Comparison of ENCODE assay signal across 8 cellular contexts in the genomic region with DNA sequence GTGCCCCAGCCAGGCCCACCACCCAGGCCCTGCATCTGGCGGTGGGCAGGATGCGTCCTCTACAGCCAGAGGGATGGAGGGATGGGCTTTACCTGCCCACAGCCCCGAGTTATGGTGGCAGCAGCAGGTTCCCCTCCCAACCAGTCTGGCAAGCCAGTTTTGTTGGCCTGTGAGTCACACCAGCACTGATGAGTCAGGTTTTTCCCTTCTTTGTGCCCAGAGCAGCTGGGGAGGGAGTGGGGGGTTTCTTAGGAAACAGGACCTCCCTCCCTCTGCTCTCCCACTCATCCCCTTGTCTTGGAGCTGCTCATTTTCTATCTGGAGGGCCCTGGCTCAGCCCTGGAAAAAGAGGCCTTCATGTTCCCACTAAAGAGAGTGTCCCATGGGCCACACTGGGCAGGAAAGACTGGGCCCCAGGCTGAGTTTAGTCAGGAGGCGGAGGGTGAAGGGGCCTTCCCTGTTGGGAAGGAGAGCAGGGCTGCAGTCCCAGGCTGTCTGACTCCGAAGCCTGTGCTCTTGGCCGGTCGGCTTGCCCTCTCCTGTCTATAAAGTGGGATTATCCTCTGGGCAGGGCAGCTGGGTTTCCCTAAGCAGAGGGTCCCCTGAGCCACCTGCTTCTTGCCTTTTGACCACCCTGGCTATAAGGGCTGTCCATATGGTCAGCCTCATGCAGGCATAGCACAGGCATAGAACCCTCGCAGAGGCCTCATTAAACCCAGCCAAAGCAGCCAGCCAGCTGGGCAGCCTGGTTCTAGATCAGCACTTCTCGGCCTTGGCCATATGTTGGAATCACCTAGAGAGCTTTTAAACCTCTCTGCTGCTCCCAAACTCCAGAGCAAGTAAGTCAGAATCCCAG. TPM values are rescaled to one million over a fixed set of nuclear protein-coding genes. Genes with fewer than 3 reads are reported as not detected.
A peak's percentile ranks its signal among the peaks of the same experiment; 100 is the strongest.
DNase-seq lines count a peak whose midpoint lies in the region; ATAC-seq, FAIRE-seq and TF ChIP-seq lines count a peak whose summit lies in the region.

No MANE protein-coding gene starts in this region.

- no peaks in the 10 kb centered on the region for H3K36me3 ChIP-seq in fibroblast of lung (ENCODE audit: control insufficient read depth, insufficient read depth, low read length)
- H3K36me3 ChIP-seq in testis (ENCODE audit: low read depth, missing control alignments): no peaks in the 10 kb centered on the region
- H3K36me3 ChIP-seq in Karpas-422 (ENCODE audit: insufficient read depth, low read length): no peaks in the 10 kb centered on the region

- H3K27ac ChIP-seq in A549 (peak overlapping the region; percentile 86 to 92), HL-60 (replicated peaks) (no peak overlapping the region), fibroblast of lung (ENCODE audit: insufficient read depth, low read length) (peak overlapping the region; percentile 91), testis (peak overlapping the region; percentile 61 to 91), Karpas-422 (ENCODE audit: low read length) (no peak overlapping the region)

- TF ChIP-seq RAD21 in A549 (conservative IDR thresholded peaks at IDR 0.05 in 1 of 2, IDR thresholded peaks at IDR 0.05 in 1 of 2): no peak

- H3K9me3 Mint-ChIP-seq in activated CD8-positive, alpha-beta T cell treated with anti-CD3 and anti-CD28 coated beads, Interleukin-2, amount 10 ng/mL, durations not matched to agents 7 days and 5 days (ENCODE audit: insufficient read depth): no peaks in the 10 kb centered on the region
- H3K9me3 Mint-ChIP-seq in nephron progenitor cell: no peaks in the 10 kb centered on the region

- ATAC-seq in A549 (peak; percentile 77 to 80), GM21390 (IDR thresholded peaks at IDR 0.05; ENCODE audit: unreplicated experiment) (no peak)
- peak; percentile 31 for ATAC-seq in activated CD8-positive, alpha-beta T cell treated with anti-CD3 and anti-CD28 coated beads, Interleukin-2, amount 10 ng/mL, durations not matched to agents 7 days and 5 days

- no peaks in the 10 kb centered on the region for H3K27me3 Mint-ChIP-seq in activated CD8-positive, alpha-beta T cell treated with anti-CD3 and anti-CD28 coated beads, Interleukin-2, amount 10 ng/mL, durations not matched to agents 7 days and 5 days (ENCODE audit: low read depth)
- H3K27me3 Mint-ChIP-seq in nephron progenitor cell (ENCODE audit: low read depth, poor library complexity): peaks cover 5% of the 10 kb centered on the region

- H3K36me3 Mint-ChIP-seq in activated CD8-positive, alpha-beta T cell treated with anti-CD3 and anti-CD28 coated beads, Interleukin-2, amount 10 ng/mL, durations not matched to agents 7 days and 5 days (ENCODE audit: low read depth): no peaks in the 10 kb centered on the region
- no peaks in the 10 kb centered on the region for H3K36me3 Mint-ChIP-seq in nephron progenitor cell (ENCODE audit: low read depth)

- H3K4me3 ChIP-seq in A549: no peak overlapping the region
- H3K4me3 ChIP-seq in HL-60 (replicated peaks; ENCODE audit: insufficient read depth, low read length): no peak overlapping the region
- H3K4me3 ChIP-seq in fibroblast of lung (replicated peaks in 1 of 4; ENCODE audit: control extremely low read depth in 1 of 4, insufficient read depth in 1 of 4, low read depth in 3 of 4, low read length in 4 of 4): peak overlapping the region in 1 of 4 experiments; percentile 5
- H3K4me3 ChIP-seq in testis: no peak overlapping the region
- H3K4me3 ChIP-seq in Karpas-422 (ENCODE audit: low read length): no peak overlapping the region

- H3K4me1 Mint-ChIP-seq in activated CD8-positive, alpha-beta T cell treated with anti-CD3 and anti-CD28 coated beads, Interleukin-2, amount 10 ng/mL, durations not matched to agents 7 days and 5 days (ENCODE audit: low read depth): peaks cover 13% of the 10 kb centered on the region
- H3K4me1 Mint-ChIP-seq in nephron progenitor cell: peaks cover 83% of the 10 kb centered on the region

- POLR2A ChIA-PET in A549 (lab: Yijun Ruan, JAX): interaction anchor here (0.7 to 1.1 kb wide), 2 partner anchors 43 to 45 kb away, joined by 3 to 5 read pairs; a partner anchor contains a TSS
- POLR2A ChIA-PET in activated CD8-positive, alpha-beta T cell treated with anti-CD3 and anti-CD28 coated beads, Interleukin-2, amount 10 ng/mL, durations not matched to agents 7 days and 5 days (lab: Charles Lee): no interaction called here

- H4K20me1 ChIP-seq in fibroblast of lung (ENCODE audit: control insufficient read depth, extremely low read depth, insufficient read depth, low read length) (no peaks in the 10 kb centered on the region), Karpas-422 (ENCODE audit: insufficient read depth, low read depth, low read length) (no peaks in the 10 kb centered on the region)

- no peak for FAIRE-seq in A549 (lab: Jason Lieb, UNC)

- H3K79me2 ChIP-seq in fibroblast of lung (ENCODE audit: control insufficient read depth, insufficient read depth, low read length): peaks cover 9% of the 10 kb centered on the region
- H3K79me2 ChIP-seq in Karpas-422 (ENCODE audit: low read length): no peaks in the 10 kb centered on the region

- H3K4me1 ChIP-seq in A549 (peaks cover 60% of the 10 kb centered on the region), fibroblast of lung (ENCODE audit: control insufficient read depth, extremely low read depth, insufficient read depth, low read length) (peaks cover 47% of the 10 kb centered on the region), testis (peaks cover 55% of the 10 kb centered on the region), Karpas-422 (ENCODE audit: low read length) (no peaks in the 10 kb centered on the region; the same call in 1 of the 2 replicates)

- TF ChIP-seq EP300 in A549 (IDR thresholded peaks at IDR 0.05): no peak

- H3K9ac ChIP-seq in fibroblast of lung (ENCODE audit: insufficient read depth, low read length): peak overlapping the region; percentile 36
- no peak overlapping the region for H3K9ac ChIP-seq in Karpas-422 (ENCODE audit: low read length)

- H3K9me3 ChIP-seq in A549: no peaks in the 10 kb centered on the region
- H3K9me3 ChIP-seq in fibroblast of lung (ENCODE audit: control insufficient read depth, insufficient read depth, low read depth, low read length): no peaks in the 10 kb centered on the region
- no peaks in the 10 kb centered on the region for H3K9me3 ChIP-seq in testis
- no peaks in the 10 kb centered on the region for H3K9me3 ChIP-seq in Karpas-422 (ENCODE audit: low read length)

- H3K4me3 Mint-ChIP-seq in activated CD8-positive, alpha-beta T cell treated with anti-CD3 and anti-CD28 coated beads, Interleukin-2, amount 10 ng/mL, durations not matched to agents 7 days and 5 days: no peak overlapping the region
- peak overlapping the region; percentile 54 for H3K4me3 Mint-ChIP-seq in nephron progenitor cell

- WGBS in A549 (ENCODE audit: missing lambda C conversion rate): 17% methylated on average over 7 of the region's 9 CpGs
- WGBS in testis, 2 donors: 46 to 59% methylated on average over 7 to 9 of the region's 9 CpGs

- no peak for TF ChIP-seq POLR2A in A549 (IDR thresholded peaks at IDR 0.05; ENCODE audit: low read length)
- TF ChIP-seq POLR2A in testis (IDR thresholded peaks at IDR 0.05): no peak

- TF ChIP-seq CTCF in A549 (IDR thresholded peaks at IDR 0.05) (no peak), HL-60 (IDR thresholded peaks at IDR 0.05; ENCODE audit: insufficient read depth, low read length) (no peak), fibroblast of lung (conservative IDR thresholded peaks at IDR 0.05 in 1 of 2, IDR thresholded peaks at IDR 0.05 in 1 of 2; ENCODE audit: low read depth in 1 of 2, low read length in 2 of 2) (no peak), nephron progenitor cell (IDR thresholded peaks at IDR 0.05) (no peak), testis (IDR thresholded peaks at IDR 0.05) (no peak)

- intact Hi-C loops in testis (cut with DNase I; ENCODE audit: low total_unique reads): loop anchor here (10.0 kb wide), 1 partner anchor 78 kb away; no protein-coding TSS in a partner anchor

- no peaks in the 10 kb centered on the region for H3K9me2 ChIP-seq in Karpas-422 (replicated peaks; ENCODE audit: insufficient read depth, low read length)

- no peaks in the 10 kb centered on the region for H3K27me3 ChIP-seq in HL-60 (ENCODE audit: insufficient read depth, poor library complexity, severe bottlenecking)
- H3K27me3 ChIP-seq in fibroblast of lung (ENCODE audit: control insufficient read depth, insufficient read depth, low read length): no peaks in the 10 kb centered on the region
- H3K27me3 ChIP-seq in testis: no peaks in the 10 kb centered on the region
- H3K27me3 ChIP-seq in Karpas-422 (ENCODE audit: low read length): no peaks in the 10 kb centered on the region

- CTCF ChIA-PET in A549 (lab: Yijun Ruan, JAX): interaction anchor here (0.9 to 11.6 kb wide), 5 partner anchors 8 to 189 kb away, joined by 3 to 213 read pairs (median 3); a partner anchor contains a TSS
- CTCF ChIA-PET in activated CD8-positive, alpha-beta T cell treated with anti-CD3 and anti-CD28 coated beads, Interleukin-2, amount 10 ng/mL, durations not matched to agents 7 days and 5 days (lab: Charles Lee): interaction anchor here (0.6 to 1.2 kb wide), 3 partner anchors 9 to 73 kb away, joined by 3 to 5 read pairs (median 4); no protein-coding TSS in a partner anchor

- H3K4me2 ChIP-seq in A549 (peak overlapping the region; percentile 68), fibroblast of lung (ENCODE audit: extremely low read depth, insufficient read depth, low read length) (peak overlapping the region; percentile 68), Karpas-422 (ENCODE audit: low read depth, low read length, poor library complexity, severe bottlenecking) (no peak overlapping the region)

- H3K27ac Mint-ChIP-seq in activated CD8-positive, alpha-beta T cell treated with anti-CD3 and anti-CD28 coated beads, Interleukin-2, amount 10 ng/mL, durations not matched to agents 7 days and 5 days: no peak overlapping the region
- peak overlapping the region; percentile 96 for H3K27ac Mint-ChIP-seq in nephron progenitor cell

- peak overlapping the region; percentile 27 for H2AFZ ChIP-seq in fibroblast of lung (ENCODE audit: low read length)
- no peak overlapping the region for H2AFZ ChIP-seq in Karpas-422 (ENCODE audit: low read length)

- DNase-seq in A549 (ENCODE audit: low read depth in 1 of 2, low spot score in 1 of 2): peak; percentile 75 to 83
- peak; percentile 7 to 22 for DNase-seq in HL-60 (ENCODE audit: low read depth in 1 of 2, low spot score in 1 of 2)
- peak; percentile 23 for DNase-seq in activated CD8-positive, alpha-beta T cell treated with anti-CD3 and anti-CD28 coated beads, Interleukin-2, amount 10 ng/mL, durations not matched to agents 7 days and 5 days
- DNase-seq in fibroblast of lung (ENCODE audit: low read depth in 2 of 2): peak; percentile 94 to 99
- no peak for DNase-seq in nephron progenitor cell
- peak; percentile 79 for DNase-seq in testis
- no peak for DNase-seq in Karpas-422

RNA-seq across cellular contexts. Expression of a gene that starts 30.2 kb away (rescaled TPM):
- polyA plus RNA-seq in A549 (2011; rRNA removed) (0.90 and 1.5 TPM in 2 replicates), A549 (2017; fragmentation: RNase III; extraction: RNeasy Plus Mini Kit Qiagen cat#74134 plus additional on column Dnase treatment) (4.7 to 8.4 TPM (median 5.8 TPM) in 3 replicates), fibroblast of lung (0.26 and 0.47 TPM in 2 replicates), testis (ENCODE audit: insufficient read depth, low read depth, low replicate concordance) (3.5 TPM)
- 12.2 and 12.7 TPM in 2 replicates for polyA plus RNA-seq in A549 (2012; cell fraction: cytosol; rRNA removed)
- polyA plus RNA-seq in A549 (2012; cell fraction: nucleus; rRNA removed): 13.6 and 13.9 TPM in 2 replicates
- polyA minus RNA-seq in A549 (2011; rRNA and poly(A)+ RNA removed): 0.45 and 1.4 TPM in 2 replicates
- total RNA-seq in activated CD8-positive, alpha-beta T cell treated with anti-CD3 and anti-CD28 coated beads, Interleukin-2, amount 10 ng/mL, durations not matched to agents 7 days and 5 days: under 1 TPM in 1 of 2 experiments, not detected in 1; 0.26 TPM
- total RNA-seq in fibroblast of lung (1.8 TPM in 2 replicates), testis (1 to 10 TPM in 1 of 2 donors, under 1 TPM in 1; 0.43 to 1.9 TPM)
- 0.45 and 0.86 TPM in 2 replicates for polyA plus RNA-seq in fibroblast of lung (2012)
- 1.2 TPM in 1 of 2 replicates, not detected in the other for polyA minus RNA-seq in fibroblast of lung (ENCODE audit: low replicate concordance)
- not detected in 2 replicates for total RNA-seq in Karpas-422 (2014; rRNA removed; shearing (Covaris generic); ENCODE audit: low replicate concordance)

RNA-seq across cellular contexts. Expression of a gene that starts 41.8 kb away (rescaled TPM):
- polyA plus RNA-seq in A549 (2011; rRNA removed) (2.0 TPM in 2 replicates), A549 (2017; fragmentation: RNase III; extraction: RNeasy Plus Mini Kit Qiagen cat#74134 plus additional on column Dnase treatment) (3.1 to 3.5 TPM (median 3.1 TPM) in 3 replicates), fibroblast of lung (0.58 and 0.79 TPM in 2 replicates), testis (ENCODE audit: insufficient read depth, low read depth, low replicate concordance) (1.5 TPM)
- polyA plus RNA-seq in A549 (2012; cell fraction: cytosol; rRNA removed): 2.0 and 2.8 TPM in 2 replicates
- 3.5 and 3.6 TPM in 2 replicates for polyA plus RNA-seq in A549 (2012; cell fraction: nucleus; rRNA removed)
- 1.4 and 2.5 TPM in 2 replicates for polyA minus RNA-seq in A549 (2011; rRNA and poly(A)+ RNA removed)
- not detected for total RNA-seq in activated CD8-positive, alpha-beta T cell treated with anti-CD3 and anti-CD28 coated beads, Interleukin-2, amount 10 ng/mL, durations not matched to agents 7 days and 5 days
- total RNA-seq in fibroblast of lung (1.0 and 1.5 TPM in 2 replicates), testis (under 1 TPM; 0.25 to 0.55 TPM)
- polyA plus RNA-seq in fibroblast of lung (2012): 0.52 and 0.84 TPM in 2 replicates
- polyA minus RNA-seq in fibroblast of lung (ENCODE audit: low replicate concordance): 0.11 and 1.6 TPM in 2 replicates
- 0.79 TPM in 1 of 2 replicates, not detected in the other for total RNA-seq in Karpas-422 (2014; rRNA removed; shearing (Covaris generic); ENCODE audit: low replicate concordance)

RNA-seq across cellular contexts. Expression of a gene that starts 43.7 kb away (rescaled TPM):
- polyA plus RNA-seq in A549 (2011; rRNA removed) (4.8 and 5.9 TPM in 2 replicates), A549 (2017; fragmentation: RNase III; extraction: RNeasy Plus Mini Kit Qiagen cat#74134 plus additional on column Dnase treatment) (9.1 to 11.6 TPM (median 10.4 TPM) in 3 replicates), fibroblast of lung (10.7 and 15.0 TPM in 2 replicates), testis (ENCODE audit: insufficient read depth, low read depth, low replicate concordance) (74.1 TPM)
- polyA plus RNA-seq in A549 (2012; cell fraction: cytosol; rRNA removed): 16.8 and 21.8 TPM in 2 replicates
- 14.3 and 19.8 TPM in 2 replicates for polyA plus RNA-seq in A549 (2012; cell fraction: nucleus; rRNA removed)
- 1.7 and 4.1 TPM in 2 replicates for polyA minus RNA-seq in A549 (2011; rRNA and poly(A)+ RNA removed)
- 1 to 10 TPM in 1 of 2 experiments, under 1 TPM in 1; 0.58 to 1.1 TPM for total RNA-seq in activated CD8-positive, alpha-beta T cell treated with anti-CD3 and anti-CD28 coated beads, Interleukin-2, amount 10 ng/mL, durations not matched to agents 7 days and 5 days
- total RNA-seq in fibroblast of lung (20.3 and 22.0 TPM in 2 replicates), testis (100 to 1,000 TPM; 111 to 143 TPM)
- polyA plus RNA-seq in fibroblast of lung (2012): 16.4 and 28.3 TPM in 2 replicates
- polyA minus RNA-seq in fibroblast of lung (ENCODE audit: low replicate concordance): 7.2 and 12.7 TPM in 2 replicates
- 0.11 and 0.72 TPM in 2 replicates for total RNA-seq in Karpas-422 (2014; rRNA removed; shearing (Covaris generic); ENCODE audit: low replicate concordance)

RNA-seq across cellular contexts. Expression of a gene that starts 44.2 kb away (rescaled TPM):
- polyA plus RNA-seq in A549 (2011; rRNA removed) (65.6 and 83.4 TPM in 2 replicates), A549 (2017; fragmentation: RNase III; extraction: RNeasy Plus Mini Kit Qiagen cat#74134 plus additional on column Dnase treatment) (56.3 to 60.6 TPM (median 60.4 TPM) in 3 replicates), fibroblast of lung (44.7 and 53.9 TPM in 2 replicates), testis (ENCODE audit: insufficient read depth, low read depth, low replicate concordance) (109 TPM)
- polyA plus RNA-seq in A549 (2012; cell fraction: cytosol; rRNA removed): 58.3 and 75.3 TPM in 2 replicates
- polyA plus RNA-seq in A549 (2012; cell fraction: nucleus; rRNA removed): 193 and 200 TPM in 2 replicates
- 136 and 153 TPM in 2 replicates for polyA minus RNA-seq in A549 (2011; rRNA and poly(A)+ RNA removed)
- total RNA-seq in activated CD8-positive, alpha-beta T cell treated with anti-CD3 and anti-CD28 coated beads, Interleukin-2, amount 10 ng/mL, durations not matched to agents 7 days and 5 days: 10 to 100 TPM; 71.7 to 73.3 TPM
- total RNA-seq in fibroblast of lung (43.7 and 64.7 TPM in 2 replicates), testis (100 to 1,000 TPM; 206 to 253 TPM)
- polyA plus RNA-seq in fibroblast of lung (2012): 49.4 and 55.7 TPM in 2 replicates
- 171 and 187 TPM in 2 replicates for polyA minus RNA-seq in fibroblast of lung (ENCODE audit: low replicate concordance)
- total RNA-seq in Karpas-422 (2014; rRNA removed; shearing (Covaris generic); ENCODE audit: low replicate concordance): 45.2 and 56.0 TPM in 2 replicates

RNA-seq across cellular contexts. Expression of a gene that starts 47.1 kb away (rescaled TPM):
- polyA plus RNA-seq in A549 (2011; rRNA removed): 0.12 TPM in 1 of 2 replicates, not detected in the other
- 0.07 and 0.09 TPM in 2 replicates for polyA plus RNA-seq in A549 (2012; cell fraction: cytosol; rRNA removed)
- polyA plus RNA-seq in A549 (2012; cell fraction: nucleus; rRNA removed): 0.53 and 0.73 TPM in 2 replicates
- 0.10 TPM in 1 of 3 replicates, not detected in the others for polyA plus RNA-seq in A549 (2017; fragmentation: RNase III; extraction: RNeasy Plus Mini Kit Qiagen cat#74134 plus additional on column Dnase treatment)
- polyA minus RNA-seq in A549 (2011; rRNA and poly(A)+ RNA removed): 0.73 and 0.91 TPM in 2 replicates
- total RNA-seq in activated CD8-positive, alpha-beta T cell treated with anti-CD3 and anti-CD28 coated beads, Interleukin-2, amount 10 ng/mL, durations not matched to agents 7 days and 5 days: not detected
- total RNA-seq in fibroblast of lung: not detected in 2 replicates
- polyA plus RNA-seq in fibroblast of lung: not detected in 2 replicates
- not detected in 2 replicates for polyA plus RNA-seq in fibroblast of lung (2012)
- not detected in 2 replicates for polyA minus RNA-seq in fibroblast of lung (ENCODE audit: low replicate concordance)
- total RNA-seq in testis: 100 to 1,000 TPM; 108 to 373 TPM
- polyA plus RNA-seq in testis (ENCODE audit: insufficient read depth, low read depth, low replicate concordance): 304 TPM
- total RNA-seq in Karpas-422 (2014; rRNA removed; shearing (Covaris generic); ENCODE audit: low replicate concordance): not detected in 2 replicates

Comparison
In these comparisons a context has a peak if more than half of its experiments do, and no peak if none do; other contexts are left out.
1. DNase-seq: peak in A549 (2 of 2), HL-60 (2 of 2), activated CD8-positive, alpha-beta T cell treated with anti-CD3 and anti-CD28 coated beads, Interleukin-2, amount 10 ng/mL, durations not matched to agents 7 days and 5 days (single experiment), fibroblast of lung (2 of 2) and testis (single experiment); none in nephron progenitor cell (single experiment) and Karpas-422 (single experiment).
2. H3K27ac ChIP-seq: peak in A549 (2 of 2), fibroblast of lung (single experiment) and testis (2 of 2); none in HL-60 (single experiment) and Karpas-422 (single experiment).
3. RNA of a gene that starts 43.7 kb away (total RNA-seq): 111 to 143 TPM in testis and 20.3 to 22.0 TPM in fibroblast of lung; 0.58 to 1.1 TPM in activated CD8-positive, alpha-beta T cell treated with anti-CD3 and anti-CD28 coated beads, Interleukin-2, amount 10 ng/mL, durations not matched to agents 7 days and 5 days and 0.11 to 0.72 TPM in Karpas-422; every median in the first group is over 10 times any median in the second.